Comparison of ENCODE assay signal across 19 cellular contexts in genomic region chr2:241690202-241690717, GRCh38.
"Had no signal": no experiment of that assay in that cellular context is flagged by ENCODE, and none has a peak within 500 bp of the region (broad histone marks: within the 10 kb centered on the region; RNA-seq: fewer than 3 reads in every experiment).

No MANE protein-coding gene starts in this region.

- H3K4me3 Mint-ChIP-seq: activated CD8-positive, alpha-beta T cell treated with anti-CD3 and anti-CD28 coated beads, Interleukin-2, amount 10 ng/mL, durations not matched to agents 7 days and 5 days; activated naive CD4-positive, alpha-beta T cell treated with anti-CD3 and anti-CD28 coated beads, Interleukin-2, amount 10 ng/mL, durations not matched to agents 7 days and 5 days; endodermal cell had no signal

- H3K27me3 Mint-ChIP-seq: activated naive CD4-positive, alpha-beta T cell treated with anti-CD3 and anti-CD28 coated beads, Interleukin-2, amount 10 ng/mL, durations not matched to agents 7 days and 5 days; progenitor cell of endocrine pancreas; type B pancreatic cell had no signal

- H3K4me1 Mint-ChIP-seq: endodermal cell had no signal

- H3K9me3 Mint-ChIP-seq: activated naive CD4-positive, alpha-beta T cell treated with anti-CD3 and anti-CD28 coated beads, Interleukin-2, amount 10 ng/mL, durations not matched to agents 7 days and 5 days; activated T-helper 2 cell treated with anti-CD3 and anti-CD28 coated beads, Interferon-gamma antibody, Interleukin-2, Interleukin-4, amounts not matched to agents 10 μg/mL and 5 μg/mL and 100 μg/mL, durations not matched to agents 14 hours and 24 hours and 36 hours; endodermal cell; nephron; type B pancreatic cell; WTC11 had no signal

- H3K9me3 ChIP-seq: adrenal gland, gastrocnemius medialis, heart left ventricle, right atrium auricular region, suprapubic skin had no signal

- H3K4me3 ChIP-seq: adrenal gland, gastrocnemius medialis, heart left ventricle, right atrium auricular region, skin epidermis, suprapubic skin had no signal

- H3K27ac Mint-ChIP-seq: activated CD8-positive, alpha-beta T cell treated with anti-CD3 and anti-CD28 coated beads, Interleukin-2, amount 10 ng/mL, durations not matched to agents 7 days and 5 days; activated naive CD4-positive, alpha-beta T cell treated with anti-CD3 and anti-CD28 coated beads, Interleukin-2, amount 10 ng/mL, durations not matched to agents 7 days and 5 days; activated T-helper 2 cell treated with anti-CD3 and anti-CD28 coated beads, Interferon-gamma antibody, Interleukin-2, Interleukin-4, amounts not matched to agents 10 μg/mL and 5 μg/mL and 100 μg/mL, durations not matched to agents 14 hours and 24 hours and 36 hours; endodermal cell; progenitor cell of endocrine pancreas; WTC11 had no signal

- H3K27ac ChIP-seq: adrenal gland, gastrocnemius medialis, heart left ventricle, right atrium auricular region, skin epidermis, suprapubic skin had no signal

- ATAC-seq: activated CD8-positive, alpha-beta T cell treated with anti-CD3 and anti-CD28 coated beads, Interleukin-2, amount 10 ng/mL, durations not matched to agents 7 days and 5 days; gastrocnemius medialis; heart left ventricle; WTC11 had no signal

- H3K27me3 ChIP-seq: adrenal gland, gastrocnemius medialis, heart left ventricle, right atrium auricular region, suprapubic skin had no signal

- DNase-seq: activated CD4-positive, alpha-beta T cell treated with anti-CD3 and anti-CD28 coated beads for 4 hours; activated CD8-positive, alpha-beta T cell treated with anti-CD3 and anti-CD28 coated beads, Interleukin-2, amount 10 ng/mL, durations not matched to agents 7 days and 5 days; activated naive CD4-positive, alpha-beta T cell treated with anti-CD3 and anti-CD28 coated beads, Interleukin-2, amount 10 ng/mL, durations not matched to agents 7 days and 5 days; adrenal gland; endodermal cell; gastrocnemius medialis; heart left ventricle; stimulated activated CD4-positive, alpha-beta T cell treated with anti-CD3 and anti-CD28 coated beads, Interleukin-4, amount 100 ng/mL, for 4 hours; stimulated activated CD8-positive, alpha-beta memory T cell treated with anti-CD3 and anti-CD28 coated beads, Interleukin-4, amount 100 ng/mL, for 48 hours; stimulated activated naive CD4-positive, alpha-beta T cell treated with Interleukin-2 at 50 U/mL for 16 hours; T-helper 2 cell had no signal
